ENCODE assay signal across 8 cellular contexts in genomic region chrX:71911731-71912050, GRCh38. TPM values are rescaled to one million over a fixed set of nuclear protein-coding genes. Genes with fewer than 3 reads are reported as not detected.
DNase-seq lines count a peak whose midpoint lies in the region; ATAC-seq, FAIRE-seq and TF ChIP-seq lines count a peak whose summit lies in the region.

No MANE protein-coding gene starts in this region.

- H3K36me3 ChIP-seq in mesendoderm (ENCODE audit: control insufficient read depth, insufficient read depth, low read length): no peaks in the 10 kb centered on the region
- no peaks in the 10 kb centered on the region for H3K36me3 ChIP-seq in upper lobe of left lung
- H3K36me3 ChIP-seq in kidney (ENCODE audit: control insufficient read depth in 1 of 2, insufficient read depth in 2 of 2, low read length in 2 of 2): no peaks in the 10 kb centered on the region

- H3K4me3 ChIP-seq in choroid plexus epithelial cell (ENCODE audit: low read depth, low read length): peak overlapping the region; percentile 48
- peak overlapping the region; percentile 47 for H3K4me3 ChIP-seq in mesendoderm (ENCODE audit: low read length)
- H3K4me3 ChIP-seq in upper lobe of left lung: peak overlapping the region in 3 of 4 donors; percentile 35 to 49 (median 45)
- H3K4me3 ChIP-seq in kidney (ENCODE audit: low read length in 2 of 2): no peak overlapping the region

- no peaks in the 10 kb centered on the region for H3K79me1 ChIP-seq in mesendoderm (ENCODE audit: low read length)

- H2BK15ac ChIP-seq in mesendoderm (replicated peaks; ENCODE audit: low read depth): no peak overlapping the region

- H3K4me1 ChIP-seq in mesendoderm (ENCODE audit: control insufficient read depth, low read depth, low read length) (no peaks in the 10 kb centered on the region), upper lobe of left lung (peaks cover 0 to 13% (median 3%) of the 10 kb centered on the region in 4 donors), kidney (ENCODE audit: control insufficient read depth in 1 of 2, insufficient read depth in 1 of 2, low read depth in 1 of 2, low read length in 2 of 2) (no peaks in the 10 kb centered on the region)

- no peak for DNase-seq in activated naive CD4-positive, alpha-beta T cell treated with anti-CD3 and anti-CD28 coated beads for 36 hours
- DNase-seq in activated naive CD4-positive, alpha-beta T cell treated with anti-CD3 and anti-CD28 coated beads, Interleukin-2, amount 10 ng/mL, durations not matched to agents 7 days and 5 days: no peak
- no peak for DNase-seq in choroid plexus epithelial cell (ENCODE audit: low read depth)
- peak; percentile 58 for DNase-seq in mesendoderm
- DNase-seq in upper lobe of left lung: peak in 1 of 2 donors; percentile 83
- DNase-seq in NCI-H1436 (lab: John Stamatoyannopoulos, UW): no peak
- no peak for DNase-seq in T-helper 1 cell
- no peak for DNase-seq in kidney

- intact Hi-C loops in activated naive CD4-positive, alpha-beta T cell treated with anti-CD3 and anti-CD28 coated beads for 36 hours (cut with micrococcal nuclease): no loop called here
- intact Hi-C loops in kidney (cut with DNase I): no loop called here

- H3K4me1 Mint-ChIP-seq in activated naive CD4-positive, alpha-beta T cell treated with anti-CD3 and anti-CD28 coated beads for 36 hours (ENCODE audit: low read depth): peaks cover 2% of the 10 kb centered on the region
- H3K4me1 Mint-ChIP-seq in activated naive CD4-positive, alpha-beta T cell treated with anti-CD3 and anti-CD28 coated beads, Interleukin-2, amount 10 ng/mL, durations not matched to agents 7 days and 5 days: no peaks in the 10 kb centered on the region

- H3K27me3 Mint-ChIP-seq in activated naive CD4-positive, alpha-beta T cell treated with anti-CD3 and anti-CD28 coated beads for 36 hours (ENCODE audit: low read depth): peaks cover 34% of the 10 kb centered on the region
- peaks cover 77% of the 10 kb centered on the region for H3K27me3 Mint-ChIP-seq in activated naive CD4-positive, alpha-beta T cell treated with anti-CD3 and anti-CD28 coated beads, Interleukin-2, amount 10 ng/mL, durations not matched to agents 7 days and 5 days

- no peak for FAIRE-seq in kidney (lab: Jason Lieb, UNC)

- peak overlapping the region; percentile 46 for H3K4ac ChIP-seq in mesendoderm (ENCODE audit: low read depth, low read length)

- peaks cover 11% of the 10 kb centered on the region for H3K79me2 ChIP-seq in mesendoderm (ENCODE audit: control insufficient read depth, insufficient read depth, low read length)

- no peak for TF ChIP-seq CTCF in choroid plexus epithelial cell (conservative IDR thresholded peaks at IDR 0.05; ENCODE audit: low read depth, low read length)
- no peak for TF ChIP-seq CTCF in upper lobe of left lung (IDR thresholded peaks at IDR 0.05)
- no peak for TF ChIP-seq CTCF in kidney (IDR thresholded peaks at IDR 0.05; ENCODE audit: borderline replicate concordance, extremely low read depth, insufficient read depth)

- TF ChIP-seq POLR2A in upper lobe of left lung (IDR thresholded peaks at IDR 0.05): no peak

- H3K9me3 ChIP-seq in upper lobe of left lung (no peaks in the 10 kb centered on the region), kidney (ENCODE audit: control insufficient read depth in 1 of 2, low read length in 2 of 2) (no peaks in the 10 kb centered on the region)

- no peaks in the 10 kb centered on the region for H3K36me3 Mint-ChIP-seq in activated naive CD4-positive, alpha-beta T cell treated with anti-CD3 and anti-CD28 coated beads for 36 hours (ENCODE audit: low read depth)
- no peaks in the 10 kb centered on the region for H3K36me3 Mint-ChIP-seq in activated naive CD4-positive, alpha-beta T cell treated with anti-CD3 and anti-CD28 coated beads, Interleukin-2, amount 10 ng/mL, durations not matched to agents 7 days and 5 days

- H3K27ac ChIP-seq in mesendoderm (ENCODE audit: low read depth, low read length) (peak overlapping the region; percentile 73), upper lobe of left lung (peak overlapping the region in 2 of 4 donors; percentile 63 to 64), kidney (ENCODE audit: low read depth in 2 of 2, low read length in 2 of 2) (no peak overlapping the region)

- H3K56ac ChIP-seq in mesendoderm (ENCODE audit: low read length): peak overlapping the region; percentile 90

- H3K9me3 Mint-ChIP-seq in activated naive CD4-positive, alpha-beta T cell treated with anti-CD3 and anti-CD28 coated beads for 36 hours: no peaks in the 10 kb centered on the region
- no peaks in the 10 kb centered on the region for H3K9me3 Mint-ChIP-seq in activated naive CD4-positive, alpha-beta T cell treated with anti-CD3 and anti-CD28 coated beads, Interleukin-2, amount 10 ng/mL, durations not matched to agents 7 days and 5 days

- H3K18ac ChIP-seq in mesendoderm (ENCODE audit: low read length): peak overlapping the region; percentile 71

- peak overlapping the region; percentile 83 for H3K9ac ChIP-seq in mesendoderm (ENCODE audit: low read length)
- H3K9ac ChIP-seq in kidney (ENCODE audit: low read length in 2 of 2): no peak overlapping the region

- TF ChIP-seq EP300 in upper lobe of left lung (IDR thresholded peaks at IDR 0.05): no peak

- no peak overlapping the region for H3K27ac Mint-ChIP-seq in activated naive CD4-positive, alpha-beta T cell treated with anti-CD3 and anti-CD28 coated beads for 36 hours
- H3K27ac Mint-ChIP-seq in activated naive CD4-positive, alpha-beta T cell treated with anti-CD3 and anti-CD28 coated beads, Interleukin-2, amount 10 ng/mL, durations not matched to agents 7 days and 5 days: no peak overlapping the region

- no peak overlapping the region for H4K8ac ChIP-seq in mesendoderm (ENCODE audit: low read depth, low read length)

- H3K4me2 ChIP-seq in mesendoderm (ENCODE audit: low read length): peak overlapping the region; percentile 36

- H2BK5ac ChIP-seq in mesendoderm (ENCODE audit: low read length): no peak overlapping the region

- peak in 1 of 2 donors; percentile 56 for ATAC-seq in upper lobe of left lung (ENCODE audit: low FRiP score in 2 of 2)

- CTCF ChIA-PET in activated naive CD4-positive, alpha-beta T cell treated with anti-CD3 and anti-CD28 coated beads for 36 hours (lab: Charles Lee): interaction anchor here (0.5 to 1.3 kb wide), 4 partner anchors 9 to 216 kb away, joined by 3 to 5 read pairs (median 4); no protein-coding TSS in a partner anchor
- CTCF ChIA-PET in activated naive CD4-positive, alpha-beta T cell treated with anti-CD3 and anti-CD28 coated beads, Interleukin-2, amount 10 ng/mL, durations not matched to agents 7 days and 5 days (lab: Charles Lee): interaction anchor here (1.7 kb wide), 1 partner anchor 8 kb away, joined by 5 read pairs; no protein-coding TSS in a partner anchor

- WGBS in mesendoderm (ENCODE audit: extremely low coverage, insufficient coverage, low lambda C conversion rate): no CpG with 5 or more reads among the region's 29 CpGs
- WGBS in upper lobe of left lung, 2 donors: 42% methylated on average over 29 of the region's 29 CpGs; no CpG with 5 or more reads in 1 of the 2 donors

- H3K23ac ChIP-seq in mesendoderm (ENCODE audit: low read length): no peak overlapping the region

- H3K4me3 Mint-ChIP-seq in activated naive CD4-positive, alpha-beta T cell treated with anti-CD3 and anti-CD28 coated beads for 36 hours: peak overlapping the region; percentile 43
- no peak overlapping the region for H3K4me3 Mint-ChIP-seq in activated naive CD4-positive, alpha-beta T cell treated with anti-CD3 and anti-CD28 coated beads, Interleukin-2, amount 10 ng/mL, durations not matched to agents 7 days and 5 days

- H4K5ac ChIP-seq in mesendoderm (ENCODE audit: low read length): no peak overlapping the region

- H3K27me3 ChIP-seq in mesendoderm (ENCODE audit: insufficient read depth, low read length, poor library complexity): no peaks in the 10 kb centered on the region
- peaks cover 0 to 13% (median 0%) of the 10 kb centered on the region in 4 donors for H3K27me3 ChIP-seq in upper lobe of left lung

- no peak overlapping the region for H2BK120ac ChIP-seq in mesendoderm (ENCODE audit: low read depth, low read length)

- H2AK5ac ChIP-seq in mesendoderm (ENCODE audit: low read length): no peak overlapping the region

RNA-seq across cellular contexts. Expression of gene NHSL2, which starts 1.0 kb away (rescaled TPM):
- under 1 TPM; 0.10 to 0.41 TPM for total RNA-seq in activated naive CD4-positive, alpha-beta T cell treated with anti-CD3 and anti-CD28 coated beads for 36 hours
- polyA plus RNA-seq in mesendoderm (2013, experiment 1 of 2): 2.1 TPM
- 2.3 TPM for polyA plus RNA-seq in mesendoderm (2013, experiment 2 of 2)
- total RNA-seq in upper lobe of left lung (10 to 100 TPM in 3 of 6 donors, 1 to 10 TPM in 3; 5.8 to 18.3 (median 9.9) TPM), kidney (10.8 TPM)
- polyA plus RNA-seq in kidney (ENCODE audit: insufficient read depth, low read depth, low replicate concordance): 1.3 TPM

Comparison
In these comparisons a context has a peak if more than half of its experiments do, and no peak if none do; other contexts are left out.
1. H3K4me3 ChIP-seq: peak in choroid plexus epithelial cell (single experiment), mesendoderm (single experiment) and upper lobe of left lung (3 of 4); none in kidney (0 of 2).